In genomic region chr2:45120546-45120945, GRCh38 we compare ENCODE assay signal across 20 cellular contexts.
DNase-seq lines count a peak whose midpoint lies in the region; ATAC-seq and TF ChIP-seq lines count a peak whose summit lies in the region.
"Had no signal": no experiment of that assay in that cellular context is flagged by ENCODE, and none has a peak within 500 bp of the region (broad histone marks: within the 10 kb centered on the region; RNA-seq: fewer than 3 reads in every experiment).

No MANE protein-coding gene starts in this region.

- BruUV-seq in MCF 10A (replicated peaks; lab: Mats Ljungman, UMichigan) (no TSS peak), PC-9 (replicated peaks; lab: Mats Ljungman, UMichigan) (no TSS peak)

- no peak overlapping the region for H2AFZ ChIP-seq in PC-9

- TF ChIP-seq POLR2A in breast epithelium (IDR thresholded peaks at IDR 0.05), result no peak

- no peak for ATAC-seq in WTC11
- ATAC-seq: activated T-cell treated with anti-CD3 and anti-CD28 coated beads, Interleukin-2, amount 50 U/mL, for 4 hours; right cardiac atrium had no signal

- H3K36me3 ChIP-seq in breast epithelium, result no peaks in the 10 kb centered on the region
- no peaks in the 10 kb centered on the region for H3K36me3 ChIP-seq in PC-9 (ENCODE audit: low read depth)
- H3K36me3 ChIP-seq: brain microvascular endothelial cell, transverse colon had no signal

- peaks cover 34% of the 10 kb centered on the region for H3F3A ChIP-seq in PC-9 (ENCODE audit: insufficient read depth, low read depth)

- H3K27me3 ChIP-seq in breast epithelium (no peaks in the 10 kb centered on the region), PC-9 (ENCODE audit: insufficient read depth, low read depth) (no peaks in the 10 kb centered on the region)
- H3K27me3 ChIP-seq: brain microvascular endothelial cell, transverse colon had no signal

- H3K27ac Mint-ChIP-seq in MCF 10A (ENCODE audit: low read depth, unreplicated experiment), result peak overlapping the region; percentile 87
- H3K27ac Mint-ChIP-seq in immature natural killer cell, result no peak overlapping the region
- no peak overlapping the region for H3K27ac Mint-ChIP-seq in WTC11
- H3K27ac Mint-ChIP-seq: T-helper 2 cell treated with Interferon-gamma antibody and Interleukin-4, amounts not matched to agents 5 μg/mL and 100 μg/mL, for 36 hours had no signal

- no peaks in the 10 kb centered on the region for H3K9me3 Mint-ChIP-seq in MCF 10A (ENCODE audit: unreplicated experiment)
- H3K9me3 Mint-ChIP-seq in immature natural killer cell, result no peaks in the 10 kb centered on the region
- H3K9me3 Mint-ChIP-seq in WTC11, result peaks cover 14% of the 10 kb centered on the region
- H3K9me3 Mint-ChIP-seq: activated T-cell treated with anti-CD3 and anti-CD28 coated beads, Interleukin-2, amount 50 U/mL, for 4 hours; T-helper 2 cell treated with Interferon-gamma antibody and Interleukin-4, amounts not matched to agents 5 μg/mL and 100 μg/mL, for 36 hours had no signal

- CTCF ChIA-PET in MCF 10A (lab: Yijun Ruan, JAX), result interaction anchor here (0.6 to 1.3 kb wide), 3 partner anchors 8 to 373 kb away, joined by 3 to 4 read pairs (median 3); no protein-coding TSS in a partner anchor
- CTCF ChIA-PET in PC-9 (lab: Charles Lee), result interaction anchor here (0.9 kb wide), 1 partner anchor 46 kb away, joined by 3 read pairs; no protein-coding TSS in a partner anchor
- CTCF ChIA-PET in WTC11 (lab: Charles Lee), result no interaction called here

- no peaks in the 10 kb centered on the region for H3K4me1 ChIP-seq in breast epithelium
- H3K4me1 ChIP-seq in PC-9 (replicated peaks; ENCODE audit: insufficient read depth), result peaks cover 63% of the 10 kb centered on the region
- H3K4me1 ChIP-seq: transverse colon had no signal

- H3K9me3 ChIP-seq in breast epithelium (no peaks in the 10 kb centered on the region), PC-9 (ENCODE audit: insufficient read depth, low read depth) (0 out of 2 replicates have a peak, but pooled peaks cover 3% of the 10 kb centered on the region)
- H3K9me3 ChIP-seq: A549, transverse colon had no signal

- H3K4me2 ChIP-seq in PC-9, result peak overlapping the region; percentile 57

- no peaks in the 10 kb centered on the region for H3K9me2 ChIP-seq in PC-9 (ENCODE audit: insufficient read depth)

- H3K4me3 Mint-ChIP-seq in MCF 10A (ENCODE audit: unreplicated experiment), result no peak overlapping the region
- no peak overlapping the region for H3K4me3 Mint-ChIP-seq in immature natural killer cell
- H3K4me3 Mint-ChIP-seq in WTC11, result no peak overlapping the region
- H3K4me3 Mint-ChIP-seq: activated T-cell treated with anti-CD3 and anti-CD28 coated beads, Interleukin-2, amount 50 U/mL, for 4 hours; T-helper 2 cell treated with Interferon-gamma antibody and Interleukin-4, amounts not matched to agents 5 μg/mL and 100 μg/mL, for 36 hours had no signal

- DNase-seq in MCF 10A (ENCODE audit: unreplicated experiment), result no peak
- DNase-seq in breast epithelium (ENCODE audit: low spot score in 2 of 2), result no peak
- peak; percentile 36 to 78 for DNase-seq in PC-9
- DNase-seq in fibroblast of peridontal ligament (ENCODE audit: extremely low read depth), result peak; percentile 77
- no peak for DNase-seq in cortex of kidney (lab: John Stamatoyannopoulos, UW)
- no peak for DNase-seq in immature natural killer cell
- no peak for DNase-seq in WTC11 (ENCODE audit: low spot score)
- DNase-seq in RKO (ENCODE audit: low spot score), result no peak
- DNase-seq: activated CD4-positive, alpha-beta T cell treated with anti-CD3 and anti-CD28 coated beads for 4 hours; activated T-cell treated with anti-CD3 and anti-CD28 coated beads, Interleukin-2, amount 50 U/mL, for 4 hours; effector CD4-positive, alpha-beta T cell; GDM1; head of caudate nucleus; NCI-H345; right cardiac atrium; Right ventricle myocardium superior; transverse colon had no signal

- no peak overlapping the region for H3K4me3 ChIP-seq in breast epithelium
- H3K4me3 ChIP-seq in PC-9, result no peak overlapping the region; the same call in 1 of the 2 replicates
- H3K4me3 ChIP-seq: A549, transverse colon had no signal

- TF ChIP-seq CTCF in MCF 10A (IDR thresholded peaks at IDR 0.05; ENCODE audit: unreplicated experiment) (no peak), breast epithelium (IDR thresholded peaks at IDR 0.05) (no peak), PC-9 (conservative IDR thresholded peaks at IDR 0.05) (no peak), WTC11 (IDR thresholded peaks at IDR 0.05) (no peak)

- H3K36me3 Mint-ChIP-seq in MCF 10A (ENCODE audit: insufficient read depth, unreplicated experiment), result no peaks in the 10 kb centered on the region
- H3K36me3 Mint-ChIP-seq in immature natural killer cell, result peaks cover 0 to 3% (median 0%) of the 10 kb centered on the region in 3 donors
- no peaks in the 10 kb centered on the region for H3K36me3 Mint-ChIP-seq in WTC11

- H3K27ac ChIP-seq in breast epithelium, result no peak overlapping the region
- H3K27ac ChIP-seq in PC-9, result peak overlapping the region; percentile 85
- H3K27ac ChIP-seq: brain microvascular endothelial cell, transverse colon had no signal

- no peaks in the 10 kb centered on the region for H3K79me2 ChIP-seq in PC-9 (ENCODE audit: low read depth)

- intact Hi-C loops in MCF 10A (cut with micrococcal nuclease) (no loop called here), breast epithelium (cut with DNase I; ENCODE audit: low total_unique reads) (no loop called here), PC-9 (cut with micrococcal nuclease; ENCODE audit: unreplicated experiment) (loop anchor here (2.0 to 5.0 kb wide), 3 partner anchors 52 to 157 kb away; no protein-coding TSS in a partner anchor)

- no peaks in the 10 kb centered on the region for H4K20me1 ChIP-seq in PC-9 (ENCODE audit: insufficient read depth)

- POLR2A ChIA-PET in MCF 10A (lab: Yijun Ruan, JAX), result interaction anchor here (1.9 kb wide), 1 partner anchor 10 kb away, joined by 5 read pairs; no protein-coding TSS in a partner anchor
- POLR2A ChIA-PET in PC-9 (lab: Charles Lee; ENCODE audit: unreplicated experiment), result interaction anchor here (0.6 to 0.7 kb wide), 5 partner anchors 8 to 759 kb away, joined by 3 to 9 read pairs (median 4); partner anchors contain the start of gene CAMKMT
- POLR2A ChIA-PET in WTC11 (lab: Charles Lee), result no interaction called here

- H3K4me1 Mint-ChIP-seq in MCF 10A (ENCODE audit: insufficient read depth, unreplicated experiment) (peaks cover 37% of the 10 kb centered on the region), immature natural killer cell (no peaks in the 10 kb centered on the region), WTC11 (no peaks in the 10 kb centered on the region)

- H3K27me3 Mint-ChIP-seq in MCF 10A (ENCODE audit: insufficient read depth, unreplicated experiment) (no peaks in the 10 kb centered on the region), immature natural killer cell (ENCODE audit: low read depth in 3 of 3) (peaks cover 0 to 9% (median 1%) of the 10 kb centered on the region in 3 donors), WTC11 (ENCODE audit: low read depth) (no peaks in the 10 kb centered on the region; the same call in 1 of the 2 replicates)

TF ChIP-seq in WTC11, 78 proteins besides CTCF, POLR2A, EP300 and RAD21:
- TF ChIP-seq SMAD4 (CRISPR knock-in tag; IDR thresholded peaks at IDR 0.05) (no peak), ZNF138 (CRISPR knock-in tag; conservative IDR thresholded peaks at IDR 0.05) (no peak), KAT7 (CRISPR knock-in tag; IDR thresholded peaks at IDR 0.05; ENCODE audit: borderline replicate concordance) (no peak), RORB (CRISPR knock-in tag; IDR thresholded peaks at IDR 0.05) (no peak), ZBTB21 (CRISPR knock-in tag; IDR thresholded peaks at IDR 0.05; ENCODE audit: borderline replicate concordance) (no peak), IRF1 (CRISPR knock-in tag; IDR thresholded peaks at IDR 0.05) (no peak), JUN (CRISPR knock-in tag; IDR thresholded peaks at IDR 0.05) (no peak), ZNF232 (CRISPR knock-in tag; IDR thresholded peaks at IDR 0.05) (no peak)
- TF ChIP-seq, protein P1, sequence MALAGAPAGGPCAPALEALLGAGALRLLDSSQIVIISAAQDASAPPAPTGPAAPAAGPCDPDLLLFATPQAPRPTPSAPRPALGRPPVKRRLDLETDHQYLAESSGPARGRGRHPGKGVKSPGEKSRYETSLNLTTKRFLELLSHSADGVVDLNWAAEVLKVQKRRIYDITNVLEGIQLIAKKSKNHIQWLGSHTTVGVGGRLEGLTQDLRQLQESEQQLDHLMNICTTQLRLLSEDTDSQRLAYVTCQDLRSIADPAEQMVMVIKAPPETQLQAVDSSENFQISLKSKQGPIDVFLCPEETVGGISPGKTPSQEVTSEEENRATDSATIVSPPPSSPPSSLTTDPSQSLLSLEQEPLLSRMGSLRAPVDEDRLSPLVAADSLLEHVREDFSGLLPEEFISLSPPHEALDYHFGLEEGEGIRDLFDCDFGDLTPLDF (CRISPR knock-in tag; IDR thresholded peaks at IDR 0.05), result no peak
- TF ChIP-seq, protein P2, sequence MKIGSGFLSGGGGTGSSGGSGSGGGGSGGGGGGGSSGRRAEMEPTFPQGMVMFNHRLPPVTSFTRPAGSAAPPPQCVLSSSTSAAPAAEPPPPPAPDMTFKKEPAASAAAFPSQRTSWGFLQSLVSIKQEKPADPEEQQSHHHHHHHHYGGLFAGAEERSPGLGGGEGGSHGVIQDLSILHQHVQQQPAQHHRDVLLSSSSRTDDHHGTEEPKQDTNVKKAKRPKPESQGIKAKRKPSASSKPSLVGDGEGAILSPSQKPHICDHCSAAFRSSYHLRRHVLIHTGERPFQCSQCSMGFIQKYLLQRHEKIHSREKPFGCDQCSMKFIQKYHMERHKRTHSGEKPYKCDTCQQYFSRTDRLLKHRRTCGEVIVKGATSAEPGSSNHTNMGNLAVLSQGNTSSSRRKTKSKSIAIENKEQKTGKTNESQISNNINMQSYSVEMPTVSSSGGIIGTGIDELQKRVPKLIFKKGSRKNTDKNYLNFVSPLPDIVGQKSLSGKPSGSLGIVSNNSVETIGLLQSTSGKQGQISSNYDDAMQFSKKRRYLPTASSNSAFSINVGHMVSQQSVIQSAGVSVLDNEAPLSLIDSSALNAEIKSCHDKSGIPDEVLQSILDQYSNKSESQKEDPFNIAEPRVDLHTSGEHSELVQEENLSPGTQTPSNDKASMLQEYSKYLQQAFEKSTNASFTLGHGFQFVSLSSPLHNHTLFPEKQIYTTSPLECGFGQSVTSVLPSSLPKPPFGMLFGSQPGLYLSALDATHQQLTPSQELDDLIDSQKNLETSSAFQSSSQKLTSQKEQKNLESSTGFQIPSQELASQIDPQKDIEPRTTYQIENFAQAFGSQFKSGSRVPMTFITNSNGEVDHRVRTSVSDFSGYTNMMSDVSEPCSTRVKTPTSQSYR (CRISPR knock-in tag; IDR thresholded peaks at IDR 0.05), result no peak

Comparison
In these comparisons a context has a peak if more than half of its experiments do, and no peak if none do; other contexts are left out.
1. DNase-seq: peak in PC-9 (2 of 2) and fibroblast of peridontal ligament (single experiment); none in MCF 10A (single experiment), breast epithelium (0 of 2), cortex of kidney (single experiment), immature natural killer cell (0 of 3), WTC11 (single experiment) and RKO (single experiment).